In genomic region chr16:11627822-11628457, GRCh38 we compare ENCODE assay signal across 12 cellular contexts. TPM values are rescaled to one million over a fixed set of nuclear protein-coding genes. Genes with fewer than 3 reads are reported as not detected.
DNase-seq lines count a peak whose midpoint lies in the region; ATAC-seq and TF ChIP-seq lines count a peak whose summit lies in the region.
"Had no signal": no experiment of that assay in that cellular context is flagged by ENCODE, and none has a peak within 500 bp of the region (broad histone marks: within the 10 kb centered on the region; RNA-seq: fewer than 3 reads in every experiment).

No MANE protein-coding gene starts in this region.

- H3K27ac ChIP-seq in CD4-positive, CD25-positive, alpha-beta regulatory T cell (ENCODE audit: insufficient read depth, low read length, poor library complexity, severe bottlenecking): no peak overlapping the region

- peaks cover 0 to 2% (median 0%) of the 10 kb centered on the region in 7 donors for H3K9me3 Mint-ChIP-seq in CD4-positive, CD25-positive, alpha-beta regulatory T cell
- no peaks in the 10 kb centered on the region for H3K9me3 Mint-ChIP-seq in IgD-negative memory B cell
- no peaks in the 10 kb centered on the region for H3K9me3 Mint-ChIP-seq in nephron progenitor cell
- H3K9me3 Mint-ChIP-seq: effector memory CD8-positive, alpha-beta T cell had no signal

- H3K27ac Mint-ChIP-seq in CD4-positive, CD25-positive, alpha-beta regulatory T cell: peak overlapping the region in 2 of 3 donors; percentile 61 to 69
- peak overlapping the region; percentile 40 to 74 (median 70) for H3K27ac Mint-ChIP-seq in IgD-negative memory B cell
- H3K27ac Mint-ChIP-seq in nephron progenitor cell: peak overlapping the region; percentile 4
- H3K27ac Mint-ChIP-seq: effector memory CD8-positive, alpha-beta T cell had no signal

- DNase-seq in CD4-positive, CD25-positive, alpha-beta regulatory T cell: no peak
- DNase-seq in erythroblast (lab: John Stamatoyannopoulos, UW) (peak; percentile 23 to 68), nephron progenitor cell (no peak), T-helper 2 cell (no peak), HuH-7.5 (ENCODE audit: low spot score) (no peak)
- DNase-seq: activated T-cell treated with anti-CD3 and anti-CD28 coated beads, Interleukin-2, amount 50 U/mL, for 1 hour; effector memory CD8-positive, alpha-beta T cell; NCI-H1694 treated with DMSO at 0.1 percent for 48 hours had no signal

- TF ChIP-seq POLR2A in erythroblast (IDR thresholded peaks at IDR 0.05; ENCODE audit: low read length): no peak

- H3K27me3 Mint-ChIP-seq in CD4-positive, CD25-positive, alpha-beta regulatory T cell: no peaks in the 10 kb centered on the region
- H3K27me3 Mint-ChIP-seq in IgD-negative memory B cell (no peaks in the 10 kb centered on the region), nephron progenitor cell (ENCODE audit: low read depth, poor library complexity) (peaks cover 12% of the 10 kb centered on the region)
- H3K27me3 Mint-ChIP-seq: effector memory CD8-positive, alpha-beta T cell had no signal

- H3K4me1 ChIP-seq in CD4-positive, CD25-positive, alpha-beta regulatory T cell (ENCODE audit: control insufficient read depth, insufficient read depth, low read length, poor library complexity, severe bottlenecking): peaks cover 36% of the 10 kb centered on the region

- no peaks in the 10 kb centered on the region for H3K36me3 ChIP-seq in CD4-positive, CD25-positive, alpha-beta regulatory T cell (ENCODE audit: control insufficient read depth, insufficient read depth, low read length)
- H3K36me3 ChIP-seq: tibial artery had no signal

- no peak for ATAC-seq in CD4-positive, CD25-positive, alpha-beta regulatory T cell (ENCODE audit: low read depth in 2 of 2)
- ATAC-seq in GM21576 (IDR thresholded peaks at IDR 0.05; ENCODE audit: unreplicated experiment): no peak
- no peak for ATAC-seq in HG03571 (IDR thresholded peaks at IDR 0.05; ENCODE audit: unreplicated experiment)
- ATAC-seq: effector memory CD8-positive, alpha-beta T cell had no signal

- TF ChIP-seq CTCF in nephron progenitor cell (IDR thresholded peaks at IDR 0.05): no peak

- H3K4me3 ChIP-seq in CD4-positive, CD25-positive, alpha-beta regulatory T cell (ENCODE audit: low read depth, low read length): no peak overlapping the region
- H3K4me3 ChIP-seq: tibial artery had no signal

- no peaks in the 10 kb centered on the region for H3K27me3 ChIP-seq in CD4-positive, CD25-positive, alpha-beta regulatory T cell (ENCODE audit: control insufficient read depth, insufficient read depth, low read length)
- H3K27me3 ChIP-seq: tibial artery had no signal

- no peaks in the 10 kb centered on the region for H3K36me3 Mint-ChIP-seq in CD4-positive, CD25-positive, alpha-beta regulatory T cell
- H3K36me3 Mint-ChIP-seq in IgD-negative memory B cell: no peaks in the 10 kb centered on the region
- no peaks in the 10 kb centered on the region for H3K36me3 Mint-ChIP-seq in nephron progenitor cell (ENCODE audit: low read depth)

- peaks cover 12 to 58% (median 24%) of the 10 kb centered on the region in 4 donors for H3K4me1 Mint-ChIP-seq in CD4-positive, CD25-positive, alpha-beta regulatory T cell
- H3K4me1 Mint-ChIP-seq in IgD-negative memory B cell (peaks cover 25 to 27% (median 27%) of the 10 kb centered on the region in 3 donors), nephron progenitor cell (peaks cover 38% of the 10 kb centered on the region)

- H3K4me3 Mint-ChIP-seq in CD4-positive, CD25-positive, alpha-beta regulatory T cell: peak overlapping the region in 1 of 4 donors; percentile 56
- H3K4me3 Mint-ChIP-seq in IgD-negative memory B cell: peak overlapping the region in 1 of 4 donors; percentile 51
- H3K4me3 Mint-ChIP-seq in nephron progenitor cell: no peak overlapping the region
- H3K4me3 Mint-ChIP-seq: effector memory CD8-positive, alpha-beta T cell had no signal

- no peaks in the 10 kb centered on the region for H3K9me3 ChIP-seq in CD4-positive, CD25-positive, alpha-beta regulatory T cell (ENCODE audit: control insufficient read depth in 2 of 2, low read length in 2 of 2)
- H3K9me3 ChIP-seq: tibial artery had no signal

RNA-seq across cellular contexts. Expression of gene SNN, which starts 40.3 kb away (rescaled TPM):
- 27.5 TPM for total RNA-seq in CD4-positive, CD25-positive, alpha-beta regulatory T cell
- 10 to 100 TPM; 14.5 to 31.2 (median 23.8) TPM for polyA plus RNA-seq in CD4-positive, CD25-positive, alpha-beta regulatory T cell
- polyA plus RNA-seq in IgD-negative memory B cell: 60.9 TPM

RNA-seq across cellular contexts. Expression of gene LITAF, which starts 41.2 kb away (rescaled TPM):
- 281 TPM for total RNA-seq in CD4-positive, CD25-positive, alpha-beta regulatory T cell
- 100 to 1,000 TPM; 628 to 696 (median 645) TPM for polyA plus RNA-seq in CD4-positive, CD25-positive, alpha-beta regulatory T cell
- polyA plus RNA-seq in IgD-negative memory B cell: 318 TPM

Comparison
In these comparisons a context has a peak if more than half of its experiments do, and no peak if none do; other contexts are left out.
1. DNase-seq: peak in erythroblast (2 of 2); none in CD4-positive, CD25-positive, alpha-beta regulatory T cell (0 of 3), nephron progenitor cell (single experiment), T-helper 2 cell (0 of 5) and HuH-7.5 (single experiment).
2. H3K27ac Mint-ChIP-seq: peak in every context shown above with its lines; median percentile 70 in IgD-negative memory B cell; 65 in CD4-positive, CD25-positive, alpha-beta regulatory T cell; 4 in nephron progenitor cell.